Comparison of ENCODE assay signal across 8 cellular contexts in genomic region chr18:3447035-3447894, GRCh38. TPM values are rescaled to one million over a fixed set of nuclear protein-coding genes. Genes with fewer than 3 reads are reported as not detected.
DNase-seq lines count a peak whose midpoint lies in the region; ATAC-seq, FAIRE-seq and TF ChIP-seq lines count a peak whose summit lies in the region.

No MANE protein-coding gene starts in this region.

- H3K27me3 ChIP-seq in OCI-LY3 (ENCODE audit: low read depth, low read length), result no peaks in the 10 kb centered on the region
- H3K27me3 ChIP-seq in bronchial epithelial cell (ENCODE audit: control insufficient read depth, insufficient read depth, low read length), result no peaks in the 10 kb centered on the region

- WGBS in lower leg skin, 2 donors, result 1 to 2% methylated on average over 22 of the region's 22 CpGs

- no peak for TF ChIP-seq POLR2A in lower leg skin (IDR thresholded peaks at IDR 0.05)

- peak overlapping the region; percentile 84 for H3K4me2 ChIP-seq in OCI-LY3 (ENCODE audit: low read length)

- H4K20me1 ChIP-seq in OCI-LY3 (ENCODE audit: insufficient read depth, low read length), result no peaks in the 10 kb centered on the region

- H3K9ac ChIP-seq in OCI-LY3 (ENCODE audit: low read length), result peak overlapping the region; percentile 99

- intact Hi-C loops in lower leg skin (cut with DNase I; ENCODE audit: low total_unique reads), result loop anchor here (10.0 kb wide), 1 partner anchor 172 kb away; no protein-coding TSS in a partner anchor

- no peak for TF ChIP-seq CTCF in OCI-LY3 (IDR thresholded peaks at IDR 0.05; ENCODE audit: low read depth, low read length)
- no peak for TF ChIP-seq CTCF in bronchial epithelial cell (IDR thresholded peaks at IDR 0.05; ENCODE audit: insufficient read depth, low read length, severe bottlenecking)
- no peak for TF ChIP-seq CTCF in lower leg skin (IDR thresholded peaks at IDR 0.05)

- DNase-seq in bronchial epithelial cell (ENCODE audit: low read depth) (peak; percentile 65), lower leg skin (ENCODE audit: low spot score in 2 of 2) (peak; percentile 62 to 92), substantia nigra (lab: John Stamatoyannopoulos, UW) (peak in 24 of 49 donors; percentile 3 to 83 (median 64))

- H3K4me3 ChIP-seq in GM08714 (ENCODE audit: low read length) (peak overlapping the region; percentile 94), OCI-LY3 (ENCODE audit: low read length) (peak overlapping the region; percentile 94), bronchial epithelial cell (ENCODE audit: low read depth, low read length) (peak overlapping the region; percentile 63), lower leg skin (ENCODE audit: low read depth, poor library complexity, severe bottlenecking) (peak overlapping the region; percentile 25)

- H3K4me1 ChIP-seq in OCI-LY3 (ENCODE audit: low read length), result peaks cover 20% of the 10 kb centered on the region

- 0 out of 2 replicates have a peak overlapping the region, but pooled peaks have one; percentile 10 for H2AFZ ChIP-seq in OCI-LY3 (ENCODE audit: low read depth, low read length)

- H3K36me3 ChIP-seq in OCI-LY3 (replicated peaks; ENCODE audit: low read depth, low read length) (peaks cover 20% of the 10 kb centered on the region), bronchial epithelial cell (ENCODE audit: control insufficient read depth, insufficient read depth, low read length) (peaks cover 2% of the 10 kb centered on the region)

- H3K79me2 ChIP-seq in OCI-LY3 (ENCODE audit: low read length), result peaks cover 43% of the 10 kb centered on the region

- no peaks in the 10 kb centered on the region for H3K9me3 ChIP-seq in OCI-LY3 (ENCODE audit: insufficient read depth, low read length)

- H3K27ac ChIP-seq in OCI-LY3 (ENCODE audit: low read length), result peak overlapping the region; percentile 95
- H3K27ac ChIP-seq in substantia nigra (ENCODE audit: low read depth, low read length, poor library complexity, severe bottlenecking), result peak overlapping the region; percentile 94

- no peak for FAIRE-seq in bronchial epithelial cell (lab: Jason Lieb, UNC)

- ATAC-seq in HG02938 (IDR thresholded peaks at IDR 0.05; ENCODE audit: unreplicated experiment) (no peak), HG03175 (IDR thresholded peaks at IDR 0.05; ENCODE audit: unreplicated experiment) (no peak), HG03469 (IDR thresholded peaks at IDR 0.05; ENCODE audit: unreplicated experiment) (no peak)

RNA-seq across cellular contexts. Expression of gene TGIF1, which starts 2.7 kb away (rescaled TPM):
- total RNA-seq in bronchial epithelial cell, result 198 and 441 TPM in 2 replicates
- 100 to 1,000 TPM in 2 of 4 donors, 10 to 100 TPM in 2; 87.5 to 114 (median 106) TPM for total RNA-seq in lower leg skin

Comparison
In these comparisons a context has a peak if more than half of its experiments do, and no peak if none do; other contexts are left out.
1. H3K4me3 ChIP-seq: peak in every context shown above with its lines; median percentile 94 in GM08714; 94 in OCI-LY3; 63 in bronchial epithelial cell; 25 in lower leg skin.